8 cellular contexts compared by ENCODE assay signal in the genomic region with DNA sequence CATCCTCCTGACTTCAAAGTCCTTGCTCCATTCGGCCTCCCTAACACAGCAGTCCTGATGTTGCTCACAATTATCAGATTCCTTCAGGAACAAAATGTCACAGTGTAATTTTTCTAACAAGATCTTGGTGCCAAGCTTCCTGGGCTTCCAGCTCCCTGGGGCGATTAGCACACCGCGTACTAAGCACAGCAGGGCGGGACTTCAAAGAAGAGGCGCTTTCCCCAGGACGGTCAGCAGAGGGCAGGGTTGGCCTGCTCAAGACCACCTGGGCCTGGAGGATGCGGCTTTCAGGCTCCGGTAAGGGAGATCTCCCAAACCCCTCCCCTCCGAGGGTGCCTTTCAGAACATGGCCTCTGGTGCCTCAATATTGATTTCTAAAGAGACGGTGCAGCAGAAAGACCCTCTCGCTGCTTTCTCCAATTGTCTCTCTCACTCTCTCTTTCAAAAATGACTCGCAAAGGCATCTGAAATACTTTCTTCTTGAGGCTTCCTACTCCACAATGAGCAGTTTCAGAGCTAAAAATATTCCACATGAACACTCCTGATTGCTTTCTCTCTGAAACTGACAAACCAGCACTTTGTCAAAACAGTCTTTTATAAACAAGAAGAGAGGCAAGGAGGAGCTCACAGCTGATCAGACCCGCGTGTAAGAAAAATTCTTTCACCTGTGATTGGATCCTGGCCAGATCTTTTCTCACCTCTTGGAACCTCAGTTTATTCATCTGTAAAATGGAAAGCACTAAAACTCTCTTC.
DNase-seq lines count a peak whose midpoint lies in the region; ATAC-seq and TF ChIP-seq lines count a peak whose summit lies in the region.

No MANE protein-coding gene starts in this region.

- DNase-seq in DMS153 (lab: John Stamatoyannopoulos, UW), result peak; percentile 29
- DNase-seq in NCI-H510A (lab: John Stamatoyannopoulos, UW), result peak; percentile 73
- peak; percentile 71 for DNase-seq in activated CD8-positive, alpha-beta T cell treated with anti-CD3 and anti-CD28 coated beads for 36 hours
- peak; percentile 90 for DNase-seq in fibroblast of gingiva (ENCODE audit: low read depth)
- peak in 9 of 10 donors; percentile 0 to 29 (median 5) for DNase-seq in naive thymus-derived CD8-positive, alpha-beta T cell
- DNase-seq in suprapubic skin (ENCODE audit: low spot score in 2 of 2), result peak; percentile 91 to 93

- H3K9me3 Mint-ChIP-seq in activated CD8-positive, alpha-beta T cell treated with anti-CD3 and anti-CD28 coated beads for 36 hours, result no peaks in the 10 kb centered on the region
- H3K9me3 Mint-ChIP-seq in naive thymus-derived CD8-positive, alpha-beta T cell, result no peaks in the 10 kb centered on the region

- peak; percentile 63 for TF ChIP-seq CTCF in activated CD8-positive, alpha-beta T cell treated with anti-CD3 and anti-CD28 coated beads for 36 hours (IDR thresholded peaks at IDR 0.05)
- peak; percentile 79 for TF ChIP-seq CTCF in suprapubic skin (IDR thresholded peaks at IDR 0.05)

- H3K4me3 Mint-ChIP-seq in activated CD8-positive, alpha-beta T cell treated with anti-CD3 and anti-CD28 coated beads for 36 hours, result no peak overlapping the region
- H3K4me3 Mint-ChIP-seq in naive thymus-derived CD8-positive, alpha-beta T cell, result no peak overlapping the region

- peaks cover 15% of the 10 kb centered on the region for H3K4me1 ChIP-seq in suprapubic skin

- POLR2A ChIA-PET in activated CD8-positive, alpha-beta T cell treated with anti-CD3 and anti-CD28 coated beads for 36 hours (lab: Charles Lee), result no interaction called here
- POLR2A ChIA-PET in naive thymus-derived CD8-positive, alpha-beta T cell (lab: Charles Lee), result no interaction called here

- no peak overlapping the region for H3K27ac ChIP-seq in suprapubic skin

- no peak overlapping the region for H3K4me3 ChIP-seq in suprapubic skin

- H3K4me1 Mint-ChIP-seq in activated CD8-positive, alpha-beta T cell treated with anti-CD3 and anti-CD28 coated beads for 36 hours (ENCODE audit: low read depth), result no peaks in the 10 kb centered on the region
- H3K4me1 Mint-ChIP-seq in naive thymus-derived CD8-positive, alpha-beta T cell, result peaks cover 0 to 9% (median 4%) of the 10 kb centered on the region in 4 donors

- 18% methylated on average over 14 of the region's 15 CpGs for WGBS in suprapubic skin

- H3K27me3 Mint-ChIP-seq in activated CD8-positive, alpha-beta T cell treated with anti-CD3 and anti-CD28 coated beads for 36 hours, result peaks cover 19% of the 10 kb centered on the region
- H3K27me3 Mint-ChIP-seq in naive thymus-derived CD8-positive, alpha-beta T cell, result peaks cover 0 to 27% (median 10%) of the 10 kb centered on the region in 5 donors

- H3K36me3 Mint-ChIP-seq in activated CD8-positive, alpha-beta T cell treated with anti-CD3 and anti-CD28 coated beads for 36 hours (ENCODE audit: low read depth), result no peaks in the 10 kb centered on the region
- H3K36me3 Mint-ChIP-seq in naive thymus-derived CD8-positive, alpha-beta T cell, result no peaks in the 10 kb centered on the region

- no peak overlapping the region for H3K27ac Mint-ChIP-seq in activated CD8-positive, alpha-beta T cell treated with anti-CD3 and anti-CD28 coated beads for 36 hours
- H3K27ac Mint-ChIP-seq in naive thymus-derived CD8-positive, alpha-beta T cell, result no peak overlapping the region

- no peaks in the 10 kb centered on the region for H3K36me3 ChIP-seq in suprapubic skin

- intact Hi-C loops in activated CD8-positive, alpha-beta T cell treated with anti-CD3 and anti-CD28 coated beads for 36 hours (cut with micrococcal nuclease), result loop anchor here (5.0 kb wide), 1 partner anchor 1199 kb away; no protein-coding TSS in a partner anchor

- CTCF ChIA-PET in activated CD8-positive, alpha-beta T cell treated with anti-CD3 and anti-CD28 coated beads for 36 hours (lab: Charles Lee), result interaction anchor here (0.7 to 2.0 kb wide), 9 partner anchors 10 to 1217 kb away, joined by 3 to 8 read pairs (median 3); no protein-coding TSS in a partner anchor

- no peaks in the 10 kb centered on the region for H3K27me3 ChIP-seq in suprapubic skin

- TF ChIP-seq EP300 in suprapubic skin (IDR thresholded peaks at IDR 0.05), result peak; percentile 72

- H3K9me3 ChIP-seq in suprapubic skin, result no peaks in the 10 kb centered on the region

- ATAC-seq in GM19467 (IDR thresholded peaks at IDR 0.05; ENCODE audit: unreplicated experiment), result peak; percentile 94
- ATAC-seq in HG03469 (IDR thresholded peaks at IDR 0.05; ENCODE audit: unreplicated experiment), result peak; percentile 88
- peak; percentile 89 for ATAC-seq in activated CD8-positive, alpha-beta T cell treated with anti-CD3 and anti-CD28 coated beads for 36 hours
- ATAC-seq in naive thymus-derived CD8-positive, alpha-beta T cell, result peak; percentile 53 to 56

- no peak for TF ChIP-seq POLR2A in suprapubic skin (IDR thresholded peaks at IDR 0.05)

Comparison
In these comparisons a context has a peak if more than half of its experiments do, and no peak if none do; other contexts are left out.
1. DNase-seq: peak in every context shown above with its lines; median percentile 92 in suprapubic skin; 90 in fibroblast of gingiva; 73 in NCI-H510A; 71 in activated CD8-positive, alpha-beta T cell treated with anti-CD3 and anti-CD28 coated beads for 36 hours; 29 in DMS153; 5 in naive thymus-derived CD8-positive, alpha-beta T cell.